ENCODE assay signal across 8 cellular contexts in genomic region chr3:86969500-86970189, GRCh38. TPM values are rescaled to one million over a fixed set of nuclear protein-coding genes. Genes with fewer than 3 reads are reported as not detected.
DNase-seq lines count a peak whose midpoint lies in the region; ATAC-seq and TF ChIP-seq lines count a peak whose summit lies in the region.

No MANE protein-coding gene starts in this region.

- H3K4me3 Mint-ChIP-seq in stimulated activated naive B cell treated with anti-CD40 and anti-IgM and Interleukin-4, amounts not matched to agents 10 μg/mL and 1 μg/mL and 100 μg/mL, for 72 hours: no peak overlapping the region

- H3K27ac Mint-ChIP-seq in stimulated activated naive B cell treated with anti-CD40 and anti-IgM and Interleukin-4, amounts not matched to agents 10 μg/mL and 1 μg/mL and 100 μg/mL, for 72 hours: no peak overlapping the region

- H3K27ac ChIP-seq in liver (ENCODE audit: low read depth in 1 of 2, low read length in 2 of 2): no peak overlapping the region

- H3K9me3 ChIP-seq in liver (ENCODE audit: control insufficient read depth in 4 of 4, low read length in 3 of 4): no peaks in the 10 kb centered on the region

- TF ChIP-seq RAD21 in liver (IDR thresholded peaks at IDR 0.05): peak; percentile 60 to 77

- no peaks in the 10 kb centered on the region for H3K27me3 ChIP-seq in liver (ENCODE audit: control insufficient read depth in 4 of 4, insufficient read depth in 4 of 4, low read length in 3 of 4)

- H3K27me3 Mint-ChIP-seq in stimulated activated naive B cell treated with anti-CD40 and anti-IgM and Interleukin-4, amounts not matched to agents 10 μg/mL and 1 μg/mL and 100 μg/mL, for 72 hours: no peaks in the 10 kb centered on the region

- TF ChIP-seq CTCF in liver (IDR thresholded peaks at IDR 0.05; ENCODE audit: low read depth, low read length, missing input control): peak; percentile 48

- DNase-seq in DMS114 treated with DMSO at 0.1 percent for 48 hours (lab: John Stamatoyannopoulos, UW; ENCODE audit: unreplicated experiment) (peak; percentile 52), HuH-7.5 (ENCODE audit: low spot score) (peak; percentile 15)
- DNase-seq in activated CD4-positive, alpha-beta T cell treated with anti-CD3 and anti-CD28 coated beads, Interleukin-2, amount 50 U/mL, for 48 hours: peak; percentile 5 to 19
- no peak for DNase-seq in stimulated activated naive B cell treated with anti-CD40 and anti-IgM and Interleukin-4, amounts not matched to agents 10 μg/mL and 1 μg/mL and 100 μg/mL, for 72 hours

- no peaks in the 10 kb centered on the region for H3K36me3 Mint-ChIP-seq in stimulated activated naive B cell treated with anti-CD40 and anti-IgM and Interleukin-4, amounts not matched to agents 10 μg/mL and 1 μg/mL and 100 μg/mL, for 72 hours

- no peaks in the 10 kb centered on the region for H3K4me1 ChIP-seq in liver (ENCODE audit: control insufficient read depth in 4 of 4, insufficient read depth in 4 of 4, low read length in 3 of 4)

- H3K4me1 Mint-ChIP-seq in stimulated activated naive B cell treated with anti-CD40 and anti-IgM and Interleukin-4, amounts not matched to agents 10 μg/mL and 1 μg/mL and 100 μg/mL, for 72 hours: no peaks in the 10 kb centered on the region

- H3K9me3 Mint-ChIP-seq in stimulated activated naive B cell treated with anti-CD40 and anti-IgM and Interleukin-4, amounts not matched to agents 10 μg/mL and 1 μg/mL and 100 μg/mL, for 72 hours: peaks cover 0 to 3% of the 10 kb centered on the region in 2 donors

- H3K36me3 ChIP-seq in liver (ENCODE audit: control insufficient read depth in 4 of 4, insufficient read depth in 3 of 4, low read depth in 1 of 4, low read length in 3 of 4): no peaks in the 10 kb centered on the region

- ATAC-seq in GM18870 (IDR thresholded peaks at IDR 0.05; ENCODE audit: unreplicated experiment) (peak; percentile 48), HG02973 (IDR thresholded peaks at IDR 0.05; ENCODE audit: unreplicated experiment) (no peak), GM19455 (IDR thresholded peaks at IDR 0.05; ENCODE audit: unreplicated experiment) (no peak)
- no peak for ATAC-seq in stimulated activated naive B cell treated with anti-CD40 and anti-IgM and Interleukin-4, amounts not matched to agents 10 μg/mL and 1 μg/mL and 100 μg/mL, for 72 hours (replicated peaks)

- H3K9ac ChIP-seq in liver (ENCODE audit: low read depth in 1 of 2, low read length in 2 of 2): no peak overlapping the region

- H3K4me3 ChIP-seq in liver (ENCODE audit: low read depth in 1 of 3, low read length in 3 of 3): no peak overlapping the region

- WGBS in liver: 59% methylated on average over 6 of the region's 6 CpGs

TF ChIP-seq in liver, 16 proteins besides CTCF, POLR2A, EP300 and RAD21:
- TF ChIP-seq HNF4A (conservative IDR thresholded peaks at IDR 0.05) (no peak), HNF4G (IDR thresholded peaks at IDR 0.05) (no peak), FOXA1 (IDR thresholded peaks at IDR 0.05) (no peak), GABPA (IDR thresholded peaks at IDR 0.05 in 1 of 2, conservative IDR thresholded peaks at IDR 0.05 in 1 of 2) (no peak), TAF1 (conservative IDR thresholded peaks at IDR 0.05) (no peak), EGR1 (IDR thresholded peaks at IDR 0.05; ENCODE audit: low read depth in 2 of 2) (no peak), YY1 (IDR thresholded peaks at IDR 0.05) (no peak), JUND (IDR thresholded peaks at IDR 0.05) (no peak), ZBTB33 (IDR thresholded peaks at IDR 0.05) (no peak)

RNA-seq across cellular contexts. Expression of gene VGLL3, which starts 21.3 kb away (rescaled TPM):
- total RNA-seq in liver: 1 to 10 TPM in 1 of 2 donors, under 1 TPM in 1; 0.70 to 1.3 TPM
- under 1 TPM; 0.08 to 0.55 TPM for polyA plus RNA-seq in liver
